Comparison of ENCODE assay signal across 1 cellular context in genomic region chr7:123148813-123149212, GRCh38.
TF ChIP-seq lines count a peak whose summit lies in the region.

No MANE protein-coding gene starts in this region.

TF ChIP-seq in HepG2, 621 proteins besides CTCF, POLR2A, EP300 and RAD21 (continued from another document):
- no peak for TF ChIP-seq ELF1 (CRISPR knock-in tag; IDR thresholded peaks at IDR 0.05)
TF ChIP-seq in HepG2: peak in this region for 1.
